Comparison of ENCODE assay signal across 8 cellular contexts in genomic region chr5:32942225-32942989, GRCh38.
A peak's percentile ranks its signal among the peaks of the same experiment; 100 is the strongest.
DNase-seq lines count a peak whose midpoint lies in the region; ATAC-seq and TF ChIP-seq lines count a peak whose summit lies in the region.

No MANE protein-coding gene starts in this region.

- no peak overlapping the region for H3K27ac ChIP-seq in foreskin keratinocyte

- DNase-seq in 8988T: peak; percentile 23
- peak; percentile 9 for DNase-seq in NOMO-1 treated with dmso at 0.1 percent for 144 hours (lab: John Stamatoyannopoulos, UW; ENCODE audit: unreplicated experiment)
- DNase-seq in foreskin keratinocyte: peak in 1 of 2 donors; percentile 42
- no peak for DNase-seq in superior temporal gyrus (ENCODE audit: extremely low spot score)
- DNase-seq in retina: no peak
- no peak for DNase-seq in AG08396 (ENCODE audit: low spot score)

- no peaks in the 10 kb centered on the region for H3K4me1 ChIP-seq in foreskin keratinocyte

- TF ChIP-seq CTCF in foreskin keratinocyte (conservative IDR thresholded peaks at IDR 0.05): peak; percentile 70

- peak; percentile 83 for ATAC-seq in GM18498 (IDR thresholded peaks at IDR 0.05; ENCODE audit: unreplicated experiment)
- ATAC-seq in HG02970 (IDR thresholded peaks at IDR 0.05; ENCODE audit: low FRiP score, unreplicated experiment): peak; percentile 81
- peak; percentile 70 for ATAC-seq in foreskin keratinocyte

- H3K27me3 ChIP-seq in foreskin keratinocyte: no peaks in the 10 kb centered on the region

Comparison
In these comparisons a context has a peak if more than half of its experiments do, and no peak if none do; other contexts are left out.
1. DNase-seq: peak in 8988T (single experiment) and NOMO-1 treated with dmso at 0.1 percent for 144 hours (single experiment); none in superior temporal gyrus (single experiment), retina (single experiment) and AG08396 (single experiment).
2. Peak in every context shown above with its lines, with median percentiles within 50 percentile points of each other: ATAC-seq.